2 cellular contexts compared by ENCODE assay signal in genomic region chr4:95318483-95318882, GRCh38.
TF ChIP-seq lines count a peak whose summit lies in the region.

No MANE protein-coding gene starts in this region.

TF ChIP-seq in HCT116, 20 proteins besides CTCF, POLR2A, EP300 and RAD21 (continued from another document):
- TF ChIP-seq CEBPB (IDR thresholded peaks at IDR 0.05; ENCODE audit: low read depth) = no peak

TF ChIP-seq in WTC11, 78 proteins besides CTCF, POLR2A, EP300 and RAD21 (continued from another document):
- TF ChIP-seq AR (CRISPR knock-in tag; IDR thresholded peaks at IDR 0.05) = no peak
- no peak for TF ChIP-seq GABPB1 (CRISPR knock-in tag; IDR thresholded peaks at IDR 0.05)
- no peak for TF ChIP-seq AFF4 (CRISPR knock-in tag; IDR thresholded peaks at IDR 0.05; ENCODE audit: borderline replicate concordance)
TF ChIP-seq in WTC11: peak in this region for 0.
